In genomic region chr13:31234729-31235128, GRCh38 we compare ENCODE assay signal across 12 cellular contexts. TPM values are rescaled to one million over a fixed set of nuclear protein-coding genes. Genes with fewer than 3 reads are reported as not detected.
DNase-seq lines count a peak whose midpoint lies in the region; ATAC-seq, FAIRE-seq and TF ChIP-seq lines count a peak whose summit lies in the region.
"Had no signal": no experiment of that assay in that cellular context is flagged by ENCODE, and none has a peak within 500 bp of the region (broad histone marks: within the 10 kb centered on the region; RNA-seq: fewer than 3 reads in every experiment).

No MANE protein-coding gene starts in this region.

- POLR2A ChIA-PET in T-cell (lab: Charles Lee) = no interaction called here

- intact Hi-C loops in ovary (cut with DNase I) = loop anchor here (5.0 to 10.0 kb wide), 4 partner anchors 180 to 508 kb away; no protein-coding TSS in a partner anchor
- intact Hi-C loops in pancreas (cut with DNase I) = loop anchor here in 2 of 3 donors (10.0 kb wide), 2 partner anchors 190 to 510 kb away; no protein-coding TSS in a partner anchor

- TF ChIP-seq EP300 in ovary (IDR thresholded peaks at IDR 0.05) = no peak

- no peaks in the 10 kb centered on the region for H3K36me3 ChIP-seq in ovary
- no peaks in the 10 kb centered on the region for H3K36me3 ChIP-seq in pancreas

- H3K27ac Mint-ChIP-seq in endothelial cell (ENCODE audit: unreplicated experiment) = no peak overlapping the region
- peak overlapping the region; percentile 45 for H3K27ac Mint-ChIP-seq in neural crest cell (ENCODE audit: unreplicated experiment)
- H3K27ac Mint-ChIP-seq in T-cell = no peak overlapping the region

- 85 to 89% (median 88%) methylated on average over 6 of the region's 6 CpGs for WGBS in ovary, 3 donors
- WGBS in pancreas, 2 donors = 78 to 79% methylated on average over 6 of the region's 6 CpGs

- ATAC-seq in T-cell (replicated peaks in 1 of 4) (no peak), pancreas (no peak), HG03108 (IDR thresholded peaks at IDR 0.05; ENCODE audit: unreplicated experiment) (no peak)

- H3K27ac ChIP-seq in ovary (no peak overlapping the region), pancreas (no peak overlapping the region)
- H3K27ac ChIP-seq: parathyroid adenoma had no signal

- no peaks in the 10 kb centered on the region for H3K9me3 ChIP-seq in ovary
- H3K9me3 ChIP-seq in pancreas = no peaks in the 10 kb centered on the region

- no peak for TF ChIP-seq POLR2A in ovary (IDR thresholded peaks at IDR 0.05)

- H3K9me3 Mint-ChIP-seq in endothelial cell (ENCODE audit: unreplicated experiment) (no peaks in the 10 kb centered on the region), neural crest cell (peaks cover 2% of the 10 kb centered on the region), T-cell (no peaks in the 10 kb centered on the region)

- H3K36me3 Mint-ChIP-seq in endothelial cell (ENCODE audit: low read depth, unreplicated experiment) = peaks cover 3% of the 10 kb centered on the region
- H3K36me3 Mint-ChIP-seq in neural crest cell (ENCODE audit: low read depth) = peaks cover 19% of the 10 kb centered on the region
- peaks cover 33% of the 10 kb centered on the region for H3K36me3 Mint-ChIP-seq in T-cell

- CTCF ChIA-PET in T-cell (lab: Charles Lee) = interaction anchor here in 1 of 2 donors (1.0 kb wide), 1 partner anchor 10 kb away, joined by 3 read pairs; no protein-coding TSS in a partner anchor

- H3K4me1 ChIP-seq in ovary (ENCODE audit: insufficient read depth) (no peaks in the 10 kb centered on the region), pancreas (no peaks in the 10 kb centered on the region)
- H3K4me1 ChIP-seq: parathyroid adenoma had no signal

- H3K27me3 Mint-ChIP-seq in endothelial cell (ENCODE audit: unreplicated experiment) = peaks cover 9% of the 10 kb centered on the region
- no peaks in the 10 kb centered on the region for H3K27me3 Mint-ChIP-seq in neural crest cell (ENCODE audit: low read depth)
- no peaks in the 10 kb centered on the region for H3K27me3 Mint-ChIP-seq in T-cell

- TF ChIP-seq CTCF in endothelial cell (IDR thresholded peaks at IDR 0.05; ENCODE audit: unreplicated experiment) (peak; percentile 44), neural crest cell (conservative IDR thresholded peaks at IDR 0.05) (peak; percentile 36), ovary (IDR thresholded peaks at IDR 0.05) (no peak), pancreas (IDR thresholded peaks at IDR 0.05) (no peak)

- H3K4me3 ChIP-seq in ovary (no peak overlapping the region), pancreas (no peak overlapping the region)

- DNase-seq in GM03348 (ENCODE audit: low spot score) = peak; percentile 35
- peak; percentile 5 for DNase-seq in M059J (ENCODE audit: low read depth)
- no peak for DNase-seq in endothelial cell (ENCODE audit: low spot score)
- no peak for DNase-seq in neural crest cell (ENCODE audit: low read depth, low spot score)
- DNase-seq in T-cell = no peak
- no peak for DNase-seq in ovary
- DNase-seq in pancreas = no peak
- DNase-seq: activated CD4-positive, alpha-beta T cell treated with anti-CD3 and anti-CD28 coated beads for 1 hour; NCI-H510A had no signal

- FAIRE-seq in pancreas (lab: Jason Lieb, UNC) = no peak
- FAIRE-seq: HTR-8/SVneo had no signal

- H3K27me3 ChIP-seq in ovary (no peaks in the 10 kb centered on the region), pancreas (no peaks in the 10 kb centered on the region)

- H3K4me3 Mint-ChIP-seq in endothelial cell (ENCODE audit: unreplicated experiment) (no peak overlapping the region), neural crest cell (no peak overlapping the region), T-cell (no peak overlapping the region)

- H3K4me1 Mint-ChIP-seq in endothelial cell (ENCODE audit: unreplicated experiment) (no peaks in the 10 kb centered on the region), neural crest cell (peaks cover 19% of the 10 kb centered on the region), T-cell (no peaks in the 10 kb centered on the region)

RNA-seq across cellular contexts. Expression of gene B3GLCT, which starts 35.0 kb away (rescaled TPM):
- 22.1 and 23.2 TPM in 2 replicates for total RNA-seq in M059J (2014; rRNA removed; shearing (Covaris generic))
- total RNA-seq in endothelial cell (ENCODE audit: unreplicated experiment) (9.8 TPM), neural crest cell (15.1 and 16.8 TPM in 2 replicates), T-cell (1 to 10 TPM; 3.7 to 5.6 (median 4.7) TPM), ovary (10 to 100 TPM in 1 of 7 donors, 1 to 10 TPM in 6; 5.9 to 10.8 (median 7.9) TPM), pancreas (1 to 10 TPM; 1.6 to 3.4 (median 2.1) TPM)
- polyA plus RNA-seq in ovary (1 to 10 TPM; 4.1 to 8.9 TPM), pancreas (1 to 10 TPM; 1.5 to 1.9 TPM)

Comparison
In these comparisons a context has a peak if more than half of its experiments do, and no peak if none do; other contexts are left out.
1. DNase-seq: peak in GM03348 (single experiment) and M059J (single experiment); none in endothelial cell (single experiment), neural crest cell (single experiment), T-cell (0 of 34), ovary (0 of 5) and pancreas (0 of 6).
2. CTCF ChIP-seq: peak in endothelial cell (single experiment) and neural crest cell (single experiment); none in ovary (0 of 3) and pancreas (0 of 4).